Comparison of ENCODE assay signal across 27 cellular contexts in genomic region chr18:48173557-48173956, GRCh38.
"Had no signal": no experiment of that assay in that cellular context is flagged by ENCODE, and none has a peak within 500 bp of the region (broad histone marks: within the 10 kb centered on the region; RNA-seq: fewer than 3 reads in every experiment).

No MANE protein-coding gene starts in this region.

- DNase-seq: activated CD4-positive, alpha-beta memory T cell treated with anti-CD3 and anti-CD28 coated beads for 36 hours; activated CD4-positive, alpha-beta T cell treated with anti-CD3 and anti-CD28 coated beads, Interleukin-2, amount 10 ng/mL, durations not matched to agents 7 days and 5 days; activated CD4-positive, CD25-positive, alpha-beta regulatory T cell; activated CD8-positive, alpha-beta memory T cell treated with anti-CD3 and anti-CD28 coated beads for 24 hours; activated effector memory CD4-positive, alpha-beta T cell treated with anti-CD3 and anti-CD28 coated beads, Interleukin-2, amount 50 U/mL, for 16 hours; activated naive CD4-positive, alpha-beta T cell treated with Interleukin-2 at 50 U/mL for 16 hours; activated T-cell treated with anti-CD3 and anti-CD28 coated beads, Interleukin-2, amount 50 U/mL, for 4 hours; body of pancreas; central memory CD4-positive, alpha-beta T cell; MG63; NCI-H1105; NCI-H1436; NCI-H1694 treated with DMSO at 0.1 percent for 48 hours; NCI-H2029 treated with DMSO at 0.1 percent for 48 hours; NCI-H345; NCI-H510A; NCI-H526 treated with DMSO at 0.1 percent for 48 hours; NCI-H82; NK-92 treated with Interleukin-12 subunit alpha and Interleukin-12 subunit beta, amount 100 ng/mL, for 24 hours; OCI-M1; RPMI8226; T-helper 1 cell had no signal

- H3K27ac ChIP-seq: body of pancreas, VCaP had no signal

- H3K27ac Mint-ChIP-seq: activated CD4-positive, alpha-beta memory T cell treated with anti-CD3 and anti-CD28 coated beads for 36 hours; activated CD4-positive, alpha-beta T cell treated with anti-CD3 and anti-CD28 coated beads, Interleukin-2, amount 10 ng/mL, durations not matched to agents 7 days and 5 days; activated naive CD8-positive, alpha-beta T cell had no signal

- H3K36me3 ChIP-seq: MG63 had no signal

- H3K27me3 ChIP-seq: body of pancreas, MG63 had no signal

- H3K4me1 Mint-ChIP-seq: activated CD4-positive, alpha-beta T cell treated with anti-CD3 and anti-CD28 coated beads, Interleukin-2, amount 10 ng/mL, durations not matched to agents 7 days and 5 days had no signal

- H3K36me3 Mint-ChIP-seq: activated CD4-positive, alpha-beta memory T cell treated with anti-CD3 and anti-CD28 coated beads for 36 hours; activated naive CD8-positive, alpha-beta T cell had no signal

- H3K4me3 Mint-ChIP-seq: activated CD4-positive, alpha-beta memory T cell treated with anti-CD3 and anti-CD28 coated beads for 36 hours; activated CD4-positive, alpha-beta T cell treated with anti-CD3 and anti-CD28 coated beads, Interleukin-2, amount 10 ng/mL, durations not matched to agents 7 days and 5 days; activated naive CD8-positive, alpha-beta T cell; activated T-cell treated with anti-CD3 and anti-CD28 coated beads, Interleukin-2, amount 50 U/mL, for 4 hours had no signal

- H3K4me3 ChIP-seq: body of pancreas, MG63, SK-N-MC had no signal

- H3K9me3 Mint-ChIP-seq: activated CD4-positive, alpha-beta memory T cell treated with anti-CD3 and anti-CD28 coated beads for 36 hours; activated CD4-positive, alpha-beta T cell treated with anti-CD3 and anti-CD28 coated beads, Interleukin-2, amount 10 ng/mL, durations not matched to agents 7 days and 5 days; activated T-cell treated with anti-CD3 and anti-CD28 coated beads, Interleukin-2, amount 50 U/mL, for 4 hours had no signal

- ATAC-seq: activated T-cell treated with anti-CD3 and anti-CD28 coated beads, Interleukin-2, amount 50 U/mL, for 4 hours; body of pancreas; Panc1; Right ventricle myocardium inferior had no signal

- H3K27me3 Mint-ChIP-seq: activated naive CD8-positive, alpha-beta T cell had no signal

- H3K9me3 ChIP-seq: body of pancreas, MG63 had no signal
